In the genomic region with DNA sequence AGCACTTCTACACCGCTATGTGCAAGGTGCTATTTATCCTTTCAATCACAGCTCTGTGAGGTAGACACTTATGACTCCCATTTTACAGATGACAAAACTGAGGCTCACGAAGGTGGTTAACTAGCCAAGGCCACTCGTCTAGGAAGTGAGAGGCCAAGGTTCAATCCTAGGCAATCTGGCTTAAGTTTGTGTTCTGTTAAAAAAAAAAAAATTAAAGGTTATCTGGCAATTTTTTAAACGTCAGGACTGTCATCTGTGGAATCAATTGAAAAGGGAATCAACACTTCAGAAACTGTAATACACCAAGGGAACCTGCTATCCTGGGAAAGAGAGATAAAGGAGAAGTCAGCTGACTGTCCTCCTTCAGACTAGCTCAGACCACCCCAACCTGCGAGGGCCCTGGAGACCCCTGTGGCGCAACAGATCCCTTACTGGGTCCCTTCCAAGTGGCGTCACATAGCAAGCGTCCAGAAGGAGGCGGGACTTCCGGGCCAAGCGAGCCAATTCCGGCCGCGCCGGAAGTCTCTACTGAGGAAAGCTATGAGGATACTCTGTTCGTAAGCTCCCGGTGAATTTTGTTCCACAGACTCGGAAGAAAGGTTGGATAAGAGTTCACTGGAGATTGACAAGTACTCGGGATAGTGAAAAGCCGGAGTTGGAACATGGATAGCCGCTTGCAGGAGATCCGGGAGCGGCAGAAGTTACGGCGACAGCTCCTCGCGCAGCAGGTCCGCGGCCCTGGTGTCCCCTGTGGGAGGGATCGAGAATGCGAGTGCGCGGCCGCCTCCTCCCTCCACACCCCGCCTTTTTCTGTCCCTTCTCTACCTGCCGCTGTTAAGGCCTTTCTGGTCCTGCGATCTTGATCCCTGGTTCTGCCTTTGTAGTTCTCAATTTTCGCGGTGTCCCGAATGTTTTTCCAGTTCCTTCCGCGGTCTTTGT, we compare ENCODE assay signal across 8 cellular contexts. TPM values are rescaled to one million over a fixed set of nuclear protein-coding genes. Genes with fewer than 3 reads are reported as not detected.
DNase-seq lines count a peak whose midpoint lies in the region; ATAC-seq and TF ChIP-seq lines count a peak whose summit lies in the region.

TSS of gene METTL14 (plus strand) at position 520 of the 939 bp plus-strand sequence. CDS start at position 663, 143 bp downstream.

- H3K4me1 ChIP-seq in HUES48 (ENCODE audit: control insufficient read depth, insufficient read depth, low read length) (peaks cover 12% of the 10 kb centered on the region), OCI-LY1 (ENCODE audit: insufficient read depth, low read length, severe bottlenecking) (peaks cover 31% of the 10 kb centered on the region), mononuclear cell (ENCODE audit: insufficient read depth, low read length) (peaks cover 9% of the 10 kb centered on the region)

- no peaks in the 10 kb centered on the region for H4K20me1 ChIP-seq in OCI-LY1 (ENCODE audit: insufficient read depth, low read length)

- peak within 1 kb of the TSS; percentile 93 for H2AFZ ChIP-seq in OCI-LY1 (ENCODE audit: low read length)

- no peaks in the 10 kb centered on the region for H3K27me3 ChIP-seq in HUES48 (ENCODE audit: control insufficient read depth, insufficient read depth, low read length)
- no peaks in the 10 kb centered on the region for H3K27me3 ChIP-seq in OCI-LY1 (ENCODE audit: insufficient read depth, low read length)
- H3K27me3 ChIP-seq in mononuclear cell (ENCODE audit: insufficient read depth, low read length) = no peaks in the 10 kb centered on the region

- H3K36me3 ChIP-seq in HUES48 (ENCODE audit: control insufficient read depth, insufficient read depth, low read length) (peaks cover 26% of the 10 kb centered on the region), OCI-LY1 (ENCODE audit: insufficient read depth, low read length) (peaks cover 12% of the 10 kb centered on the region)

- DNase-seq in D341Med (ENCODE audit: low spot score) (peak; percentile 91), activated T-cell treated with anti-CD3 and anti-CD28 coated beads for 1 hour (ENCODE audit: low read depth) (peak; percentile 78), epithelial cell of esophagus (ENCODE audit: low read depth) (peak; percentile 92)
- DNase-seq in stimulated activated CD8-positive, alpha-beta memory T cell treated with anti-CD3 and anti-CD28 coated beads, Interleukin-4, amount 100 ng/mL, for 1 hour (ENCODE audit: low read depth in 2 of 2, low spot score in 1 of 2) = peak; percentile 63 to 75

- H3K9ac ChIP-seq in HUES48 (ENCODE audit: low read depth, low read length) (peak within 1 kb of the TSS; percentile 94), OCI-LY1 (ENCODE audit: low read length) (peak within 1 kb of the TSS; percentile 74)

- H3F3A ChIP-seq in OCI-LY1 (ENCODE audit: insufficient read depth, low read length) = no peaks in the 10 kb centered on the region

- peaks cover 23% of the 10 kb centered on the region for H3K79me2 ChIP-seq in OCI-LY1 (ENCODE audit: insufficient read depth, low read length)

- peak; percentile 100 for ATAC-seq in GM21390 (IDR thresholded peaks at IDR 0.05; ENCODE audit: unreplicated experiment)

- peak within 1 kb of the TSS; percentile 95 for H3K27ac ChIP-seq in HUES48 (ENCODE audit: low read depth, low read length)
- peak within 1 kb of the TSS; percentile 6 for H3K27ac ChIP-seq in OCI-LY1 (ENCODE audit: low read depth, low read length, poor library complexity, severe bottlenecking)

- peak within 1 kb of the TSS; percentile 99 for H3K4me3 ChIP-seq in HUES48 (ENCODE audit: low read depth, low read length)
- H3K4me3 ChIP-seq in OCI-LY1 (ENCODE audit: low read depth, low read length, poor library complexity, severe bottlenecking) = peak within 1 kb of the TSS; percentile 76
- peak within 1 kb of the TSS; percentile 88 for H3K4me3 ChIP-seq in epithelial cell of esophagus (ENCODE audit: low read length)
- peak within 1 kb of the TSS; percentile 79 for H3K4me3 ChIP-seq in mononuclear cell (ENCODE audit: low read length)

- peak within 1 kb of the TSS; percentile 72 for H3K4me2 ChIP-seq in OCI-LY1 (ENCODE audit: low read length)

- TF ChIP-seq CTCF in OCI-LY1 (IDR thresholded peaks at IDR 0.05; ENCODE audit: low read length) = no peak
- no peak for TF ChIP-seq CTCF in epithelial cell of esophagus (IDR thresholded peaks at IDR 0.05; ENCODE audit: insufficient read depth, low read depth, low read length, missing control alignments)

- H3K9me2 ChIP-seq in OCI-LY1 (ENCODE audit: low read depth, low read length) = no peaks in the 10 kb centered on the region

- H3K9me3 ChIP-seq in HUES48 (ENCODE audit: control insufficient read depth, insufficient read depth, low read length) = no peaks in the 10 kb centered on the region
- H3K9me3 ChIP-seq in OCI-LY1 (ENCODE audit: low read length) = no peaks in the 10 kb centered on the region
- no peaks in the 10 kb centered on the region for H3K9me3 ChIP-seq in mononuclear cell (ENCODE audit: low read depth, low read length)

RNA-seq across cellular contexts. Expression of gene METTL14, which starts in this region (rescaled TPM):
- total RNA-seq in mononuclear cell = 55.9 TPM

Comparison
In these comparisons a context has a peak if more than half of its experiments do, and no peak if none do; other contexts are left out.
1. Peak in every context shown above with its lines: DNase-seq, ATAC-seq, H3K4me3 ChIP-seq and H3K27ac ChIP-seq.